ENCODE assay signal across 16 cellular contexts in the genomic region with DNA sequence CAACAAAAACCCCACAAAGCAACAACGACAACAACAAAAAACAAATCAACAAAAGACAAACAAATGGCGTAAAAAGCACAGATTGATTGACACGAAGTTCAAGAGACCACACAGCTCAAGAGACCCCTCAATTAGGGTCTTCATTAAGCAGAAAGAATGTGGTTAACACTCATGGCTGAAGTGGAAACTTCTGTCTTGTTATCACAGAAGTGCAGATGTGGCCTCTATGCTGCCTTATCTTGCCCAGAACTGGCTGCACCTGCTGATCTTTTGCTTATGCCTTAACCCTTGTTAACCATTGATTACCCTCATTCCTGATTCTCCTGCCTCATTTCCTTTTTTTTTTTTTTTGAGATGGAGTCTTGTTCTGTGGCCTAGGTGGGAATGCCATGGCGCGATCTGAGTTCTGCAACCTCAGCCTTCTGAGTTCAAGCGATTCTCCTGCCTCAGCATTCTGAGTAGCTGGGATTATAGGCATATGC.
"Had no signal": no experiment of that assay in that cellular context is flagged by ENCODE, and none has a peak within 500 bp of the region (broad histone marks: within the 10 kb centered on the region; RNA-seq: fewer than 3 reads in every experiment).

No MANE protein-coding gene starts in this region.

- ATAC-seq: activated T-helper 17 cell treated with anti-CD3 and anti-CD28 coated beads, Interleukin-2, amount 50 U/mL, for 72 hours; foreskin keratinocyte; stimulated activated naive B cell treated with anti-CD40 and anti-IgM and Interleukin-4, amounts not matched to agents 10 μg/mL and 1 μg/mL and 100 μg/mL, for 72 hours; T-helper 17 cell had no signal

- H3K27me3 Mint-ChIP-seq: activated T-helper 17 cell treated with anti-CD3 and anti-CD28 coated beads, Interleukin-2, amount 50 U/mL, for 72 hours; dendritic cell treated with granulocyte-macrophage colony-stimulating factor and Interleukin-4, amounts not matched to agents 40 ng/mL and 50 ng/mL, for 4 days; stimulated activated naive B cell treated with anti-CD40 and anti-IgM and Interleukin-4, amounts not matched to agents 10 μg/mL and 1 μg/mL and 100 μg/mL, for 72 hours; T-helper 17 cell had no signal

- H3K36me3 Mint-ChIP-seq: neural progenitor cell had no signal

- H3K27me3 ChIP-seq: breast epithelium, foreskin keratinocyte, neural progenitor cell, ovary, tibial nerve had no signal

- H3K27ac ChIP-seq: breast epithelium, foreskin keratinocyte, neural progenitor cell, ovary, tibial nerve had no signal

- H3K9me3 Mint-ChIP-seq: activated T-helper 17 cell treated with anti-CD3 and anti-CD28 coated beads, Interleukin-2, amount 50 U/mL, for 72 hours; dendritic cell treated with granulocyte-macrophage colony-stimulating factor and Interleukin-4, amounts not matched to agents 40 ng/mL and 50 ng/mL, for 4 days; neural progenitor cell; stimulated activated naive B cell treated with anti-CD40 and anti-IgM and Interleukin-4, amounts not matched to agents 10 μg/mL and 1 μg/mL and 100 μg/mL, for 72 hours had no signal

- H3K27ac Mint-ChIP-seq: activated T-helper 17 cell treated with anti-CD3 and anti-CD28 coated beads, Interleukin-2, amount 50 U/mL, for 72 hours; dendritic cell treated with granulocyte-macrophage colony-stimulating factor and Interleukin-4, amounts not matched to agents 40 ng/mL and 50 ng/mL, for 4 days; neural progenitor cell; stimulated activated naive B cell treated with anti-CD40 and anti-IgM and Interleukin-4, amounts not matched to agents 10 μg/mL and 1 μg/mL and 100 μg/mL, for 72 hours had no signal

- H3K9me3 ChIP-seq: breast epithelium, ovary, tibial nerve had no signal

- DNase-seq: activated CD4-positive, alpha-beta T cell treated with anti-CD3 and anti-CD28 coated beads for 1 hour; activated CD4-positive, alpha-beta T cell treated with anti-CD3 and anti-CD28 coated beads, Interleukin-2, amount 50 U/mL, for 48 hours; activated naive CD4-positive, alpha-beta T cell treated with Interleukin-2 at 50 U/mL for 16 hours; anterior cingulate cortex; effector memory CD4-positive, alpha-beta T cell; foreskin keratinocyte; glutamatergic neuron; stimulated activated CD4-positive, alpha-beta T cell treated with anti-CD3 and anti-CD28 coated beads, Interleukin-12 subunit alpha, Interleukin-12 subunit beta, amount 100 ng/mL, for 4 hours; stimulated activated naive B cell treated with anti-CD40 and anti-IgM and Interleukin-4, amounts not matched to agents 10 μg/mL and 1 μg/mL and 100 μg/mL, for 72 hours; T-helper 17 cell had no signal

- H3K4me3 Mint-ChIP-seq: activated T-helper 17 cell treated with anti-CD3 and anti-CD28 coated beads, Interleukin-2, amount 50 U/mL, for 72 hours; dendritic cell treated with granulocyte-macrophage colony-stimulating factor and Interleukin-4, amounts not matched to agents 40 ng/mL and 50 ng/mL, for 4 days; neural progenitor cell; stimulated activated naive B cell treated with anti-CD40 and anti-IgM and Interleukin-4, amounts not matched to agents 10 μg/mL and 1 μg/mL and 100 μg/mL, for 72 hours; T-helper 17 cell had no signal

- H3K4me1 Mint-ChIP-seq: activated T-helper 17 cell treated with anti-CD3 and anti-CD28 coated beads, Interleukin-2, amount 50 U/mL, for 72 hours had no signal
